ENCODE assay signal across 9 cellular contexts in genomic region chr10:32953277-32953927, GRCh38. TPM values are rescaled to one million over a fixed set of nuclear protein-coding genes. Genes with fewer than 3 reads are reported as not detected.
DNase-seq lines count a peak whose midpoint lies in the region; ATAC-seq and TF ChIP-seq lines count a peak whose summit lies in the region.
"Had no signal": no experiment of that assay in that cellular context is flagged by ENCODE, and none has a peak within 500 bp of the region (broad histone marks: within the 10 kb centered on the region; RNA-seq: fewer than 3 reads in every experiment).

No MANE protein-coding gene starts in this region.

- peak overlapping the region; percentile 62 for H3K4me3 Mint-ChIP-seq in stimulated activated naive CD8-positive, alpha-beta T cell treated with anti-CD3 and anti-CD28 coated beads, Interleukin-15, Interleukin-2, amounts not matched to agents 100 ng/mL and 50 ng/mL, for 24 hours
- H3K4me3 Mint-ChIP-seq in memory B cell = peak overlapping the region; percentile 77

- peak overlapping the region; percentile 82 for H3K27ac Mint-ChIP-seq in stimulated activated naive CD8-positive, alpha-beta T cell treated with anti-CD3 and anti-CD28 coated beads, Interleukin-15, Interleukin-2, amounts not matched to agents 100 ng/mL and 50 ng/mL, for 24 hours
- peak overlapping the region; percentile 73 for H3K27ac Mint-ChIP-seq in memory B cell

- TF ChIP-seq CTCF in RWPE1 (conservative IDR thresholded peaks at IDR 0.05; ENCODE audit: low read depth) = no peak
- no peak for TF ChIP-seq CTCF in GM10266 (IDR thresholded peaks at IDR 0.05; ENCODE audit: control insufficient read depth, insufficient read depth, low read depth, missing control alignments)

- POLR2A ChIA-PET in RWPE1 (lab: Yijun Ruan, JAX; ENCODE audit: low non-redundant PET) = interaction anchor here (0.6 kb wide), 1 partner anchor 27 kb away, joined by 3 read pairs; no protein-coding TSS in a partner anchor

- no peaks in the 10 kb centered on the region for H3K9me3 Mint-ChIP-seq in stimulated activated naive CD8-positive, alpha-beta T cell treated with anti-CD3 and anti-CD28 coated beads, Interleukin-15, Interleukin-2, amounts not matched to agents 100 ng/mL and 50 ng/mL, for 24 hours
- H3K9me3 Mint-ChIP-seq in memory B cell = no peaks in the 10 kb centered on the region

- H3K4me1 Mint-ChIP-seq in stimulated activated naive CD8-positive, alpha-beta T cell treated with anti-CD3 and anti-CD28 coated beads, Interleukin-15, Interleukin-2, amounts not matched to agents 100 ng/mL and 50 ng/mL, for 24 hours (ENCODE audit: low read depth) = peaks cover 81% of the 10 kb centered on the region
- H3K4me1 Mint-ChIP-seq in memory B cell = peaks cover 44% of the 10 kb centered on the region

- H3K27me3 Mint-ChIP-seq in stimulated activated naive CD8-positive, alpha-beta T cell treated with anti-CD3 and anti-CD28 coated beads, Interleukin-15, Interleukin-2, amounts not matched to agents 100 ng/mL and 50 ng/mL, for 24 hours = no peaks in the 10 kb centered on the region
- H3K27me3 Mint-ChIP-seq in memory B cell = no peaks in the 10 kb centered on the region

- no peak for DNase-seq in stimulated activated naive CD8-positive, alpha-beta T cell treated with anti-CD3 and anti-CD28 coated beads, Interleukin-15, Interleukin-2, amounts not matched to agents 100 U/mL and 50 U/mL, for 24 hours
- peak; percentile 18 for DNase-seq in cerebellum (ENCODE audit: low spot score)
- DNase-seq in memory B cell (ENCODE audit: low spot score in 2 of 2) = no peak
- no peak for DNase-seq in RWPE1 (ENCODE audit: low spot score)
- no peak for DNase-seq in NCI-H187 (lab: John Stamatoyannopoulos, UW)
- DNase-seq in GM10266 (ENCODE audit: extremely low spot score) = no peak
- DNase-seq: NCI-H1048 had no signal

- peaks cover 15% of the 10 kb centered on the region for H3K36me3 Mint-ChIP-seq in stimulated activated naive CD8-positive, alpha-beta T cell treated with anti-CD3 and anti-CD28 coated beads, Interleukin-15, Interleukin-2, amounts not matched to agents 100 ng/mL and 50 ng/mL, for 24 hours (ENCODE audit: low read depth)
- peaks cover 15% of the 10 kb centered on the region for H3K36me3 Mint-ChIP-seq in memory B cell

- ATAC-seq in stimulated activated naive CD8-positive, alpha-beta T cell treated with anti-CD3 and anti-CD28 coated beads, Interleukin-15, Interleukin-2, amounts not matched to agents 100 U/mL and 50 U/mL, for 24 hours = no peak
- ATAC-seq in memory B cell (ENCODE audit: low read depth) = no peak
- ATAC-seq in HG02588 (IDR thresholded peaks at IDR 0.05; ENCODE audit: unreplicated experiment) = no peak

- CTCF ChIA-PET in RWPE1 (lab: Yijun Ruan, JAX) = interaction anchor here (0.6 to 1.2 kb wide), 2 partner anchors 10 to 57 kb away, joined by 3 read pairs; no protein-coding TSS in a partner anchor

- no peak overlapping the region for H3K27ac ChIP-seq in RWPE1

RNA-seq across cellular contexts. Expression of gene ITGB1, which starts 4.6 kb away (rescaled TPM):
- 82.6 TPM for total RNA-seq in cerebellum
